Comparison of ENCODE assay signal across 8 cellular contexts in the genomic region with DNA sequence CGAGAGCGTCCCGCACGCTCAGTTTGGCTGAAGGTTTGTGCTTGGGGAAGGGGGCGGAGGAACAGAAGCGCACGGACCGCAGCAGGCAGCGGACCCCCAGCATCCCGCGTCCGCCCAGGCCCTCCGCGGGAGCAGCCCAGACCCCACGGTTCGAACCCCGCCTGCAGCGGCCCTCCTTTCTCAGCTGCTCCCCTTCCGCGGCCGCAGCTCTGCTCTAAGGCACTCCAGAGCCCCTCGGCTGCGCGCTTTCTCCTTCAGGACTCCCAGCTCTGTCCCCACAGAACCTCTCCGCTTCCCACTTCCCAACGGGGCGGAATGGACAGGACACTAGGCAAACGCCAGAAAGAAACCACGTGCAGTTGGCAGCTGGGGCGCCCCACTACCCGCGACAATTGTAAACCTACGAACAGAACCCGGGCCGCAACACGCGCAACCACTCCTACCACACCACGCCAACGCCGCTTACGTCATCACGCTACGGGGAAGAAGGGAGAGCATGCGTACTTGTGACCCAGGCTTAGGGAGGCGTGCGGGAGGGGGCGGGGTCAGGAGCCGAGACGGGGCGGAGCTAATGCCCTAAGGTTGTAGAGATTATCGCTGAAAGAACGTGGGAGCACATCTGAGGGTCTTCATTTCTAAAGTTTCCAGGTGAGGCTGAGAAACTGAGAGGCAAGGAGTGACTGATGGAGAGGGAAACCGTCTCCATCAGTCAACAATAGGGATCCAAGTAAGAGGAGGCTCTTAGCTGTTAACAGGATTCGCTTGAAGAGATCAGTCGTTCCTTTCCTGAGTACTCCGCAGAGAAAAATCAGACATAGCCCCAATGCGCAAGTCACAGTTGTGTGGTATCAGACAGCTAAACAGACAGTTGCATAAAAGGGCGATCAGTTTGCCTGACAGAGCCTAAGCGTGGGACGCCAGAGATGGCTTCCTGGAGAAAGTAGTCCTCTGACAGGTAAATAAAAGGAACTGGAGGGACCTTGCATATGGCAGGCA. TPM values are rescaled to one million over a fixed set of nuclear protein-coding genes. Genes with fewer than 3 reads are reported as not detected.
DNase-seq lines count a peak whose midpoint lies in the region; ATAC-seq and TF ChIP-seq lines count a peak whose summit lies in the region.

A gene with protein sequence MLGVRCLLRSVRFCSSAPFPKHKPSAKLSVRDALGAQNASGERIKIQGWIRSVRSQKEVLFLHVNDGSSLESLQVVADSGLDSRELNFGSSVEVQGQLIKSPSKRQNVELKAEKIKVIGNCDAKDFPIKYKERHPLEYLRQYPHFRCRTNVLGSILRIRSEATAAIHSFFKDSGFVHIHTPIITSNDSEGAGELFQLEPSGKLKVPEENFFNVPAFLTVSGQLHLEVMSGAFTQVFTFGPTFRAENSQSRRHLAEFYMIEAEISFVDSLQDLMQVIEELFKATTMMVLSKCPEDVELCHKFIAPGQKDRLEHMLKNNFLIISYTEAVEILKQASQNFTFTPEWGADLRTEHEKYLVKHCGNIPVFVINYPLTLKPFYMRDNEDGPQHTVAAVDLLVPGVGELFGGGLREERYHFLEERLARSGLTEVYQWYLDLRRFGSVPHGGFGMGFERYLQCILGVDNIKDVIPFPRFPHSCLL (minus strand): TSS at position 479 of the 996 bp plus-strand sequence. CDS start 376 bp downstream, at position 103.

- peak within 1 kb of the TSS; percentile 71 for H3K27ac ChIP-seq in RWPE1

- no peak for TF ChIP-seq CTCF in LNCaP clone FGC (IDR thresholded peaks at IDR 0.05; ENCODE audit: control insufficient read depth, extremely low read depth, insufficient read depth)
- TF ChIP-seq CTCF in RWPE1 (conservative IDR thresholded peaks at IDR 0.05; ENCODE audit: low read depth) = no peak
- TF ChIP-seq CTCF in fibroblast of mammary gland (conservative IDR thresholded peaks at IDR 0.05; ENCODE audit: control insufficient read depth, insufficient read depth, low read depth, low read length) = no peak

- peak; percentile 97 for ATAC-seq in activated T-helper 17 cell treated with anti-CD3 and anti-CD28 coated beads, Interleukin-2, amount 50 U/mL, for 72 hours (replicated peaks)
- peak; percentile 86 to 89 for ATAC-seq in naive thymus-derived CD8-positive, alpha-beta T cell

- CTCF ChIA-PET in RWPE1 (lab: Yijun Ruan, JAX) = interaction anchor here (0.5 to 1.8 kb wide), 4 partner anchors 10 to 942 kb away, joined by 3 to 8 read pairs (median 4); no protein-coding TSS in a partner anchor

- peak within 1 kb of the TSS; percentile 89 for H3K4me3 Mint-ChIP-seq in activated T-helper 17 cell treated with anti-CD3 and anti-CD28 coated beads, Interleukin-2, amount 50 U/mL, for 72 hours
- H3K4me3 Mint-ChIP-seq in naive thymus-derived CD8-positive, alpha-beta T cell = peak within 1 kb of the TSS; percentile 94 to 99 (median 98)

- peak; percentile 98 for DNase-seq in Daoy (ENCODE audit: low read depth)
- DNase-seq in GOT3 (lab: John Stamatoyannopoulos, UW) = peak; percentile 41
- peak; percentile 90 for DNase-seq in LNCaP clone FGC (ENCODE audit: low read depth)
- DNase-seq in RWPE1 (ENCODE audit: low spot score) = peak; percentile 99
- peak; percentile 96 for DNase-seq in fibroblast of mammary gland (ENCODE audit: low read depth)
- DNase-seq in naive thymus-derived CD8-positive, alpha-beta T cell = peak; percentile 95 to 99 (median 97)
- peak; percentile 93 to 98 (median 96) for DNase-seq in stimulated activated naive CD4-positive, alpha-beta T cell (lab: John Stamatoyannopoulos, UW)

- peaks cover 11% of the 10 kb centered on the region for H3K4me1 Mint-ChIP-seq in activated T-helper 17 cell treated with anti-CD3 and anti-CD28 coated beads, Interleukin-2, amount 50 U/mL, for 72 hours
- peaks cover 27 to 49% (median 43%) of the 10 kb centered on the region in 4 donors for H3K4me1 Mint-ChIP-seq in naive thymus-derived CD8-positive, alpha-beta T cell

- H3K27me3 Mint-ChIP-seq in activated T-helper 17 cell treated with anti-CD3 and anti-CD28 coated beads, Interleukin-2, amount 50 U/mL, for 72 hours = no peaks in the 10 kb centered on the region
- H3K27me3 Mint-ChIP-seq in naive thymus-derived CD8-positive, alpha-beta T cell = peaks cover 0 to 2% (median 0%) of the 10 kb centered on the region in 5 donors

- no peaks in the 10 kb centered on the region for H3K9me3 Mint-ChIP-seq in activated T-helper 17 cell treated with anti-CD3 and anti-CD28 coated beads, Interleukin-2, amount 50 U/mL, for 72 hours
- no peaks in the 10 kb centered on the region for H3K9me3 Mint-ChIP-seq in naive thymus-derived CD8-positive, alpha-beta T cell

- POLR2A ChIA-PET in RWPE1 (lab: Yijun Ruan, JAX; ENCODE audit: low non-redundant PET) = interaction anchor here (0.7 kb wide), 1 partner anchor 1276 kb away, joined by 3 read pairs; no protein-coding TSS in a partner anchor
- POLR2A ChIA-PET in naive thymus-derived CD8-positive, alpha-beta T cell (lab: Charles Lee) = interaction anchor here (0.6 to 2.3 kb wide), 9 partner anchors 10 to 435 kb away, joined by 3 to 15 read pairs (median 4); a partner anchor contains a TSS

- H3K4me3 ChIP-seq in LNCaP clone FGC (ENCODE audit: low read depth, low read length) = peak within 1 kb of the TSS; percentile 83
- peak within 1 kb of the TSS; percentile 92 for H3K4me3 ChIP-seq in fibroblast of mammary gland (ENCODE audit: control insufficient read depth, low read depth, low read length)

- H3K36me3 Mint-ChIP-seq in activated T-helper 17 cell treated with anti-CD3 and anti-CD28 coated beads, Interleukin-2, amount 50 U/mL, for 72 hours (ENCODE audit: low read depth) = peaks cover 26% of the 10 kb centered on the region
- H3K36me3 Mint-ChIP-seq in naive thymus-derived CD8-positive, alpha-beta T cell = peaks cover 0 to 24% (median 3%) of the 10 kb centered on the region in 3 donors

- peak within 1 kb of the TSS; percentile 88 for H3K27ac Mint-ChIP-seq in activated T-helper 17 cell treated with anti-CD3 and anti-CD28 coated beads, Interleukin-2, amount 50 U/mL, for 72 hours
- peak within 1 kb of the TSS; percentile 95 to 100 (median 99) for H3K27ac Mint-ChIP-seq in naive thymus-derived CD8-positive, alpha-beta T cell

RNA-seq across cellular contexts. Expression of the gene that starts here (rescaled TPM):
- total RNA-seq in Daoy (2014; rRNA removed; shearing (Covaris generic)) = 35.8 and 45.1 TPM in 2 replicates
- total RNA-seq in activated T-helper 17 cell treated with anti-CD3 and anti-CD28 coated beads, Interleukin-2, amount 50 U/mL, for 72 hours = 10 to 100 TPM; 14.3 to 21.1 TPM
- 10 to 100 TPM; 16.1 to 17.9 TPM for total RNA-seq in naive thymus-derived CD8-positive, alpha-beta T cell
- 10 to 100 TPM in 2 of 3 donors, 1 to 10 TPM in 1; 9.8 to 17.0 (median 15.4) TPM for polyA plus RNA-seq in naive thymus-derived CD8-positive, alpha-beta T cell

Comparison
In these comparisons a context has a peak if more than half of its experiments do, and no peak if none do; other contexts are left out.
1. Peak in every context shown above with its lines: DNase-seq, ATAC-seq, H3K4me3 ChIP-seq and H3K27ac ChIP-seq.
2. DNase-seq: peak in every context shown above with its lines; median percentile 99 in RWPE1; 98 in Daoy; 97 in naive thymus-derived CD8-positive, alpha-beta T cell; 96 in fibroblast of mammary gland; 96 in stimulated activated naive CD4-positive, alpha-beta T cell; 90 in LNCaP clone FGC; 41 in GOT3.